In genomic region chr15:81338422-81339007, GRCh38 we compare ENCODE assay signal across 9 cellular contexts. TPM values are rescaled to one million over a fixed set of nuclear protein-coding genes. Genes with fewer than 3 reads are reported as not detected.
DNase-seq lines count a peak whose midpoint lies in the region; ATAC-seq, FAIRE-seq and TF ChIP-seq lines count a peak whose summit lies in the region.
"Had no signal": no experiment of that assay in that cellular context is flagged by ENCODE, and none has a peak within 500 bp of the region (broad histone marks: within the 10 kb centered on the region; RNA-seq: fewer than 3 reads in every experiment).

No MANE protein-coding gene starts in this region.

- DNase-seq in HFF-Myc (ENCODE audit: extremely low read depth, low read depth) = peak; percentile 16
- DNase-seq in amniotic epithelial cell (ENCODE audit: low read depth) = peak; percentile 98
- peak; percentile 47 for DNase-seq in left ventricle myocardium inferior
- DNase-seq in stromal cell of bone marrow (ENCODE audit: low read depth) = peak; percentile 92
- no peak for DNase-seq in kidney
- no peak for DNase-seq in GM13977 (ENCODE audit: low spot score)
- no peak for DNase-seq in NCI-H1930 (lab: John Stamatoyannopoulos, UW)

- H3K4me1 ChIP-seq in left ventricle myocardium inferior = peaks cover 25% of the 10 kb centered on the region
- H3K4me1 ChIP-seq in kidney (ENCODE audit: control insufficient read depth in 1 of 2, insufficient read depth in 1 of 2, low read depth in 1 of 2, low read length in 2 of 2) = no peaks in the 10 kb centered on the region

- TF ChIP-seq CTCF in HFF-Myc (IDR thresholded peaks at IDR 0.05; ENCODE audit: low read depth, low read length, missing control alignments) = no peak
- TF ChIP-seq CTCF in left ventricle myocardium inferior (IDR thresholded peaks at IDR 0.05; ENCODE audit: borderline replicate concordance) = no peak
- no peak for TF ChIP-seq CTCF in kidney (IDR thresholded peaks at IDR 0.05; ENCODE audit: borderline replicate concordance, extremely low read depth, insufficient read depth)
- TF ChIP-seq CTCF in GM13977 (IDR thresholded peaks at IDR 0.05; ENCODE audit: extremely low read depth, insufficient read depth, missing control alignments) = no peak

- H3K36me3 ChIP-seq in left ventricle myocardium inferior (no peaks in the 10 kb centered on the region), kidney (ENCODE audit: control insufficient read depth in 1 of 2, insufficient read depth in 2 of 2, low read length in 2 of 2) (no peaks in the 10 kb centered on the region)

- no peak for FAIRE-seq in kidney (lab: Jason Lieb, UNC)
- FAIRE-seq: GM12891 had no signal

- intact Hi-C loops in left ventricle myocardium inferior (cut with micrococcal nuclease) = loop anchor here (10.0 kb wide), 1 partner anchor 64 kb away; no protein-coding TSS in a partner anchor
- intact Hi-C loops in kidney (cut with DNase I) = loop anchor here (10.0 kb wide), 1 partner anchor 54 kb away; no protein-coding TSS in a partner anchor

- H3K27ac ChIP-seq in left ventricle myocardium inferior (replicated peaks) (peak overlapping the region; percentile 74), kidney (ENCODE audit: low read depth in 2 of 2, low read length in 2 of 2) (peak overlapping the region in 1 of 2 donors; percentile 34)

- no peak overlapping the region for H3K9ac ChIP-seq in kidney (ENCODE audit: low read length in 2 of 2)

- H3K27me3 ChIP-seq in left ventricle myocardium inferior (ENCODE audit: low read depth) = no peaks in the 10 kb centered on the region

- no peaks in the 10 kb centered on the region for H3K9me3 ChIP-seq in left ventricle myocardium inferior (replicated peaks)
- H3K9me3 ChIP-seq in kidney (ENCODE audit: control insufficient read depth in 1 of 2, low read length in 2 of 2) = no peaks in the 10 kb centered on the region

- ATAC-seq in GM19467 (IDR thresholded peaks at IDR 0.05; ENCODE audit: unreplicated experiment) = no peak

- in situ Hi-C loops in GM13977 (cut with MboI; ENCODE audit: low pct_unique_long_range_greater_than_20kb, low sequenced_read_pairs, unreplicated experiment) = loop anchor here (5.0 kb wide), 1 partner anchor 61 kb away; no protein-coding TSS in a partner anchor

- H3K4me3 ChIP-seq in HFF-Myc (replicated peaks; ENCODE audit: low read depth, low read length) (no peak overlapping the region), left ventricle myocardium inferior (no peak overlapping the region), kidney (ENCODE audit: low read length in 2 of 2) (no peak overlapping the region)

RNA-seq across cellular contexts. Expression of gene STARD5, which starts 14.6 kb away (rescaled TPM):
- 2.5 TPM for total RNA-seq in left ventricle myocardium inferior
- total RNA-seq in kidney = 4.1 TPM
- polyA plus RNA-seq in kidney (ENCODE audit: insufficient read depth, low read depth, low replicate concordance) = 3.2 TPM

RNA-seq across cellular contexts. Expression of gene TMC3, which starts 35.5 kb away (rescaled TPM):
- total RNA-seq in left ventricle myocardium inferior (not detected), kidney (not detected)
- not detected for polyA plus RNA-seq in kidney (ENCODE audit: insufficient read depth, low read depth, low replicate concordance)

Comparison
In these comparisons a context has a peak if more than half of its experiments do, and no peak if none do; other contexts are left out.
1. DNase-seq: peak in HFF-Myc (single experiment), amniotic epithelial cell (single experiment), left ventricle myocardium inferior (single experiment) and stromal cell of bone marrow (single experiment); none in kidney (single experiment), GM13977 (single experiment) and NCI-H1930 (0 of 2).